Comparison of ENCODE assay signal across 8 cellular contexts in the genomic region with DNA sequence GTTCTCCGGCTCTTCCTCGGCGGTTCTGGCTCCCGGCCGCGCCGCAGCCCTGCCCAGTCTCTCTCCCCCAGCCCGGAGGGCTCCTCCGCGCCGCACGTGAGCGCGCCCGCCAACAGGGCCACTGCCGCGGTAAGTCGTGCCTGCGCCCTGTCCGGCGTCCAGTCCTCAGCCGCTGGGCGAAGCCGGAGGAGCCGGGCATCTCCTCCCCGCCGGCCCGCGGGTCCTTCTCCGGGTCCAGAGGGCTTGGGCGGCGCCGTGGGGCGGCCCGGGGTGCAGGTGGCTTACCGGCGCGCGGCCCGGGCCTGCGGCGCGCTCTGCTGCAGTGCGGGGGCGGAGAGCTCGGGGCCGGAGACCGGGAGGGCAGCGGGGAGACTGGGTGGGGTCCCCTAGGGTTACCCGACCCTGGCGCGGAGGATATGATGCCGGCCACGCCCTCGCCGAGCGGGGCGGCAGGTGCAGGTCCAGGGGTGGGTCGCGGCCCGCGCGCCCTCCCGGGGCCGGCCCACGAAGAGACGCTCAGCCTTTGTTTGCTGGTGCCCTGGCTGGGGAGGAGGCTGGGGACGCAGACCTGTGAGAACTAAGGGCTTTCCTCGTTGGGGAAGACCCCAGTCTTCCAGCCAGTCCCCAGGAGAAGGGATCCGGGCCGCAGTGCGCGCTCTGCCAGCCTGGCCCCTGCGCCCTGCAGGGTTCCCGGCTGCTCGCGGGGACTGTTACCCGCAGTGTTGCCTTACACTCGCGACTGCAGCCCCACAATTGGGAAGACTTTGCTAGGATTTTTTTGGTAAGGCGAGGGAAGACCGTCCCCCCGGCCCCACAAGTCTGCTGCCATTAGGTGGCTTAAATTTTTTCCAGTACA. TPM values are rescaled to one million over a fixed set of nuclear protein-coding genes. Genes with fewer than 3 reads are reported as not detected.
A peak's percentile ranks its signal among the peaks of the same experiment; 100 is the strongest.
DNase-seq lines count a peak whose midpoint lies in the region; ATAC-seq and TF ChIP-seq lines count a peak whose summit lies in the region.

A gene with protein sequence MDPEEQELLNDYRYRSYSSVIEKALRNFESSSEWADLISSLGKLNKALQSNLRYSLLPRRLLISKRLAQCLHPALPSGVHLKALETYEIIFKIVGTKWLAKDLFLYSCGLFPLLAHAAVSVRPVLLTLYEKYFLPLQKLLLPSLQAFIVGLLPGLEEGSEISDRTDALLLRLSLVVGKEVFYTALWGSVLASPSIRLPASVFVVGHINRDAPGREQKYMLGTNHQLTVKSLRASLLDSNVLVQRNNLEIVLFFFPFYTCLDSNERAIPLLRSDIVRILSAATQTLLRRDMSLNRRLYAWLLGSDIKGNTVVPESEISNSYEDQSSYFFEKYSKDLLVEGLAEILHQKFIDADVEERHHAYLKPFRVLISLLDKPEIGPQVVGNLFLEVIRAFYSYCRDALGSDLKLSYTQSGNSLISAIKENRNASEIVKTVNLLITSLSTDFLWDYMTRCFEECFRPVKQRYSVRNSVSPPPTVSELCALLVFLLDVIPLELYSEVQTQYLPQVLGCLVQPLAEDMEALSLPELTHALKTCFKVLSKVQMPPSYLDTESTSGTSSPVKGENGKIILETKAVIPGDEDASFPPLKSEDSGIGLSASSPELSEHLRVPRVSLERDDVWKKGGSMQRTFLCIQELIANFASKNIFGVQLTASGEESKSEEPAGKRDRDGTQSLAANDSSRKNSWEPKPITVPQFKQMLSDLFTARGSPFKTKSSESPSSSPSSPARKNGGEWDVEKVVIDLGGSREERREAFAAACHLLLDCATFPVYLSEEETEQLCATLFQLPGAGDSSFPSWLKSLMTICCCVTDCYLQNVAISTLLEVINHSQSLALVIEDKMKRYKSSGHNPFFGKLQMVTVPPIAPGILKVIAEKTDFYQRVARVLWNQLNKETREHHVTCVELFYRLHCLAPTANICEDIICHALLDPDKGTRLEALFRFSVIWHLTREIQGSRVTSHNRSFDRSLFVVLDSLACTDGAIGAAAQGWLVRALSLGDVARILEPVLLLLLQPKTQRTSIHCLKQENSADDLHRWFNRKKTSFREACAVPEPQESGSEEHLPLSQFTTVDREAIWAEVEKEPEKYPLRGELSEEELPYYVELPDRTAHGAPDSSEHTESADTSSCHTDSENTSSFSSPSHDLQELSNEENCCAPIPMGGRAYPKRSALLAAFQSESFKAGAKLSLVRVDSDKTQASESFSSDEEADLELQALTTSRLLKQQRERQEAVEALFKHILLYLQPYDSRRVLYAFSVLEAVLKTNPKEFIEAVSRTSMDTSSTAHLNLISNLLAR (N-terminal part only) (plus strand): TSS at position 10 of the 856 bp plus-strand sequence. CDS start 7,910 bp downstream, outside the sequence.

- no peaks in the 10 kb centered on the region for H3K27me3 ChIP-seq in RWPE2 (ENCODE audit: insufficient read depth, poor library complexity, severe bottlenecking)

- peaks cover 14% of the 10 kb centered on the region for H3K36me3 Mint-ChIP-seq in brain
- H3K36me3 Mint-ChIP-seq in immature natural killer cell: peaks cover 0 to 8% (median 0%) of the 10 kb centered on the region in 3 donors

- peak; percentile 16 for ATAC-seq in HG03135 (IDR thresholded peaks at IDR 0.05; ENCODE audit: unreplicated experiment)
- peak; percentile 32 for ATAC-seq in RWPE2 (ENCODE audit: low read depth)

- no peaks in the 10 kb centered on the region for H3K9me3 ChIP-seq in RWPE2 (ENCODE audit: severe bottlenecking)

- no peak within 1 kb of the TSS for H3K27ac ChIP-seq in RWPE2 (ENCODE audit: poor library complexity, severe bottlenecking)

- no peaks in the 10 kb centered on the region for H3K4me1 ChIP-seq in RWPE2 (ENCODE audit: insufficient read depth, poor library complexity, severe bottlenecking)

- H3K4me1 Mint-ChIP-seq in brain: peaks cover 21% of the 10 kb centered on the region
- peaks cover 26 to 35% of the 10 kb centered on the region in 2 donors for H3K4me1 Mint-ChIP-seq in immature natural killer cell

- H3K4me3 Mint-ChIP-seq in brain (peak within 1 kb of the TSS; percentile 84 to 90 (median 88)), immature natural killer cell (peak within 1 kb of the TSS; percentile 80 to 87 (median 85))

- H3K9me3 Mint-ChIP-seq in brain (peaks cover 0 to 3% (median 0%) of the 10 kb centered on the region in 5 experiments), immature natural killer cell (no peaks in the 10 kb centered on the region)

- no peak for TF ChIP-seq CTCF in AG09309 (IDR thresholded peaks at IDR 0.05; ENCODE audit: control insufficient read depth, insufficient read depth, low read depth, low read length, missing control alignments)
- no peak for TF ChIP-seq CTCF in RWPE2 (IDR thresholded peaks at IDR 0.05; ENCODE audit: poor library complexity, severe bottlenecking)
- no peak for TF ChIP-seq CTCF in brain (conservative IDR thresholded peaks at IDR 0.05)

- peak; percentile 53 for TF ChIP-seq POLR2A in GM18951 (IDR thresholded peaks at IDR 0.05; ENCODE audit: extremely low read depth, insufficient read depth, insufficient read length)

- in situ Hi-C loops in GM18951 (cut with MboI; ENCODE audit: low sequenced_read_pairs, unreplicated experiment): no loop called here

- no peak for DNase-seq in AG09309 (ENCODE audit: low read depth)
- DNase-seq in RWPE2 (ENCODE audit: low spot score): no peak
- peak in 1 of 3 donors; percentile 8 for DNase-seq in immature natural killer cell
- peak; percentile 10 for DNase-seq in stimulated activated CD4-positive, alpha-beta T cell treated with anti-CD3 and anti-CD28 coated beads, Interleukin-2, amount 100 ng/mL, for 4 hours (ENCODE audit: low read depth)
- no peak for DNase-seq in Ammon's horn (ENCODE audit: low spot score)

- peaks cover 29% of the 10 kb centered on the region for H3K27me3 Mint-ChIP-seq in brain
- peaks cover 0 to 10% (median 0%) of the 10 kb centered on the region in 3 donors for H3K27me3 Mint-ChIP-seq in immature natural killer cell (ENCODE audit: low read depth in 3 of 3)

- no peaks in the 10 kb centered on the region for H3K36me3 ChIP-seq in RWPE2 (ENCODE audit: low read depth)

- H3K27ac Mint-ChIP-seq in brain (peak within 1 kb of the TSS; percentile 20 to 91 (median 71)), immature natural killer cell (peak within 1 kb of the TSS; percentile 46 to 84 (median 72))

- H3K4me3 ChIP-seq in AG09309 (ENCODE audit: control insufficient read depth, low read depth, low read length) (peak within 1 kb of the TSS; percentile 96), RWPE2 (ENCODE audit: severe bottlenecking) (peak within 1 kb of the TSS; percentile 58)

RNA-seq across cellular contexts. Expression of the gene that starts here (rescaled TPM):
- polyA plus RNA-seq in brain (ENCODE audit: insufficient read depth, low read depth, low replicate concordance): 24.2 TPM
- polyA plus RNA-seq in immature natural killer cell: 10 to 100 TPM in 1 of 3 donors, 1 to 10 TPM in 2; 2.5 to 15.5 (median 4.5) TPM
